Comparison of ENCODE assay signal across 7 cellular contexts in the genomic region with DNA sequence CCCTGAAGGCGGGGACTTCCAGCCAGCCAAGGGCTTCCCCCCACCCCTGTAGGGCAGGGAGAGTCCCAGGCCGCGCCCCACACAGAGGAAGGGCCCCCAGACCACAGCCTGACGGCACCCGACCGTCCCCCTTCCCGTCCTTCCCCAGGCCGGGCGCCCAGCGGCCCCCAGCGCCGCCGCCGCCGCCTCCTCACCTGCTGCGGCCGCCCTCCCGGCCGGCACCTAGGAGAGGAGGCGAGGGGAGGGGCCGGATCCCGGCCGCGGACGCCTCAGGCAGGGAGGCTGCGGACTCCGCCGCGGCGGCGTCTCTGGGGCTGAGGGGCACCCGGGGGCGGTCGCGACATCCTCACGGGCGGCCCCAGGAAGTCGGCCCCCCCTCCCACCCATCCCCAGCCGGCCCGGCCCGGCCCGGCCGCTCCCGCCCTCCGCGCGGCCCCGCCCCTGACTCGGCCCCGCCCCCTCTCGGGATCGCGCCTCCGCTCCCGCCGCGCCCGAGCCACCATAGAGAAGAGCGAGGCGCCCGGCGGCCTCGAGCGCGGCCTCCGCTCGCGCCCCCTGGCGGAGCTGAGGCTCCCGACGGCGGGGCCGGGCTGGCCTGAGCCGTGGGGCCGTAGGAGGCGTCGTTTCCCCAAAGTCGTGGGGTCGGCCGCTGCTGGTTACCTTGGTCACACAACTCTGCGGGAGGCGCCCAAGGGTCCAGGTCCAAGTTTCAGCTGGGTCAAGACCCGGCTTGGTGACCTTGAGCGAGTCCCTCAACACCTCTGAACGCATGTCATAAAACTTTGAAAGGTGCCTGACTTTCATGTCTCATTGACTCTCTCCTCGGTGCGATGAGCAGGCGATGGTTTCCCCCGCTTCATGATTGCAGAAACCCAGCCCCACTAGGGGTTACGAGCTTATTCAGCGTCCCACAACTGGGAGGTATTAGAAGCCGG. TPM values are rescaled to one million over a fixed set of nuclear protein-coding genes. Genes with fewer than 3 reads are reported as not detected.
DNase-seq lines count a peak whose midpoint lies in the region; ATAC-seq and TF ChIP-seq lines count a peak whose summit lies in the region.

No MANE protein-coding gene starts in this region.

- peak; percentile 70 for TF ChIP-seq CTCF in astrocyte of the cerebellum (IDR thresholded peaks at IDR 0.05; ENCODE audit: low read depth, low read length, missing control alignments)

- peak; percentile 76 for ATAC-seq in GM18498 (IDR thresholded peaks at IDR 0.05; ENCODE audit: unreplicated experiment)
- ATAC-seq in HG02840 (IDR thresholded peaks at IDR 0.05; ENCODE audit: low FRiP score, unreplicated experiment) = peak; percentile 64
- ATAC-seq in sciatic nerve = peak; percentile 96

- peak overlapping the region; percentile 78 for H3K4me3 ChIP-seq in astrocyte of the cerebellum (ENCODE audit: low read depth, low read length)

- intact Hi-C loops in sciatic nerve (cut with DNase I) = no loop called here

- in situ Hi-C loops in astrocyte of the cerebellum (cut with HindIII; ENCODE audit: low sequenced_read_pairs) = no loop called here

- DNase-seq in NCI-H1436 (lab: John Stamatoyannopoulos, UW) (peak; percentile 91), T-helper 9 cell (peak; percentile 88), astrocyte of the cerebellum (ENCODE audit: low read depth) (peak; percentile 24), hippocampal formation (lab: John Stamatoyannopoulos, UW) (peak; percentile 84 to 86), sciatic nerve (ENCODE audit: low spot score) (peak; percentile 92)

RNA-seq across cellular contexts. Expression of a gene that starts 25.7 kb away (rescaled TPM):
- total RNA-seq in sciatic nerve = 23.3 TPM

RNA-seq across cellular contexts. Expression of a gene that starts 30.5 kb away (rescaled TPM):
- 16.9 TPM for total RNA-seq in sciatic nerve

RNA-seq across cellular contexts. Expression of a gene that starts 32.2 kb away (rescaled TPM):
- not detected for total RNA-seq in sciatic nerve

RNA-seq across cellular contexts. Expression of a gene that starts 52.9 kb away (rescaled TPM):
- total RNA-seq in sciatic nerve = 13.5 TPM

RNA-seq across cellular contexts. Expression of a gene that starts 58.4 kb away (rescaled TPM):
- total RNA-seq in sciatic nerve = 0.04 TPM

Comparison
In these comparisons a context has a peak if more than half of its experiments do, and no peak if none do; other contexts are left out.
1. Peak in every context shown above with its lines: DNase-seq, ATAC-seq and H3K4me3 ChIP-seq.
2. DNase-seq: peak in every context shown above with its lines; median percentile 92 in sciatic nerve; 91 in NCI-H1436; 88 in T-helper 9 cell; 85 in hippocampal formation; 24 in astrocyte of the cerebellum.